ENCODE assay signal across 8 cellular contexts in genomic region chr17:32142857-32143524, GRCh38. TPM values are rescaled to one million over a fixed set of nuclear protein-coding genes. Genes with fewer than 3 reads are reported as not detected.
DNase-seq lines count a peak whose midpoint lies in the region; ATAC-seq and TF ChIP-seq lines count a peak whose summit lies in the region.

No MANE protein-coding gene starts in this region.

- H3K27ac ChIP-seq in SK-N-SH (ENCODE audit: low read depth in 2 of 2, low read length in 1 of 2): peak overlapping the region; percentile 68 to 73

- H3K9me3 ChIP-seq in SK-N-SH: no peaks in the 10 kb centered on the region

- H3K4me2 ChIP-seq in SK-N-SH: peak overlapping the region; percentile 78

- no peak for TF ChIP-seq RAD21 in SK-N-SH (IDR thresholded peaks at IDR 0.05; ENCODE audit: low read length)

- POLR2A ChIA-PET in SK-N-SH (lab: Yijun Ruan, JAX): interaction anchor here (1.9 kb wide), 1 partner anchor 136 kb away, joined by 5 read pairs; the partner anchor contains the start of gene LRRC37B

- ATAC-seq in HG02588 (IDR thresholded peaks at IDR 0.05; ENCODE audit: unreplicated experiment) (no peak), HG03378 (IDR thresholded peaks at IDR 0.05; ENCODE audit: unreplicated experiment) (no peak)

- peaks cover 0 to 3% of the 10 kb centered on the region in 2 experiments; a peak in 1 of 4 replicates for H3K4me1 ChIP-seq in SK-N-SH (ENCODE audit: control insufficient read depth in 1 of 2, insufficient read depth in 2 of 2, low read depth in 1 of 2, low read length in 1 of 2)

- no peaks in the 10 kb centered on the region for H3K36me3 ChIP-seq in GM06990 (ENCODE audit: control insufficient read depth, insufficient read depth, low read length)
- peaks cover 0 to 3% of the 10 kb centered on the region in 2 experiments for H3K36me3 ChIP-seq in SK-N-SH (replicated peaks in 1 of 2; ENCODE audit: control insufficient read depth in 1 of 2, insufficient read depth in 2 of 2, low read length in 1 of 2)
- no peaks in the 10 kb centered on the region for H3K36me3 ChIP-seq in kidney epithelial cell (ENCODE audit: control insufficient read depth, insufficient read depth, low read length)

- DNase-seq in GM06990 (ENCODE audit: extremely low read depth, insufficient read length) (no peak), HuH-7 (ENCODE audit: low spot score) (peak; percentile 57), SK-N-SH (peak; percentile 63), cerebellar cortex (ENCODE audit: low spot score) (peak; percentile 60), kidney epithelial cell (ENCODE audit: low read depth) (no peak)
- DNase-seq in stimulated activated CD4-positive, alpha-beta T cell treated with anti-CD3 and anti-CD28 coated beads, Interleukin-1b, Interleukin-23, amount 100 ng/mL, for 48 hours: peak; percentile 13

- H4K20me1 ChIP-seq in SK-N-SH (ENCODE audit: insufficient read depth): peaks cover 12% of the 10 kb centered on the region; the same call in 1 of the 2 replicates

- TF ChIP-seq EP300 in SK-N-SH (IDR thresholded peaks at IDR 0.05; ENCODE audit: borderline replicate concordance in 1 of 2, low read depth in 1 of 2, low read length in 1 of 2): no peak

- H3F3A ChIP-seq in SK-N-SH (replicated peaks; ENCODE audit: insufficient read depth): peaks cover 4% of the 10 kb centered on the region

- H3K27me3 ChIP-seq in GM06990 (replicated peaks; ENCODE audit: control insufficient read depth, insufficient read depth, low read length) (no peaks in the 10 kb centered on the region), SK-N-SH (ENCODE audit: insufficient read depth) (no peaks in the 10 kb centered on the region), kidney epithelial cell (ENCODE audit: control insufficient read depth, insufficient read depth, low read length) (no peaks in the 10 kb centered on the region)

- H3K4me3 ChIP-seq in GM06990 (replicated peaks; ENCODE audit: low read depth, low read length) (peak overlapping the region; percentile 79), SK-N-SH (ENCODE audit: low read depth in 2 of 2, low read length in 1 of 2) (peak overlapping the region; percentile 68 to 84), kidney epithelial cell (ENCODE audit: low read depth, low read length) (peak overlapping the region; percentile 99)

- H2AFZ ChIP-seq in SK-N-SH (ENCODE audit: low read depth): peak overlapping the region; percentile 80

- H3K9ac ChIP-seq in SK-N-SH: peak overlapping the region; percentile 78; the same call in 1 of the 2 replicates

- CTCF ChIA-PET in SK-N-SH (lab: Yijun Ruan, JAX): interaction anchor here (0.7 to 5.7 kb wide), 10 partner anchors 9 to 177 kb away, joined by 3 to 68 read pairs (median 4); partner anchors contain the start of gene LRRC37B

- H3K79me2 ChIP-seq in SK-N-SH (ENCODE audit: insufficient read depth): peaks cover 53% of the 10 kb centered on the region

- TF ChIP-seq CTCF in GM06990 (IDR thresholded peaks at IDR 0.05; ENCODE audit: insufficient read depth, low read length, poor library complexity, severe bottlenecking) (no peak), SK-N-SH (IDR thresholded peaks at IDR 0.05) (no peak), kidney epithelial cell (IDR thresholded peaks at IDR 0.05; ENCODE audit: insufficient read depth, low read length, poor library complexity, severe bottlenecking) (no peak)

- WGBS in SK-N-SH (ENCODE audit: low lambda C conversion rate): 5% methylated on average over 23 of the region's 23 CpGs

- no peaks in the 10 kb centered on the region for H3K9me2 ChIP-seq in SK-N-SH

TF ChIP-seq in SK-N-SH, 30 proteins besides CTCF, POLR2A, EP300 and RAD21:
- TF ChIP-seq MAX (IDR thresholded peaks at IDR 0.05; ENCODE audit: low read depth) (no peak), POLR2AphosphoS5 (IDR thresholded peaks at IDR 0.05; ENCODE audit: low read depth, low read length) (no peak)

RNA-seq across cellular contexts. Expression of gene RHOT1, which starts 0.7 kb away (rescaled TPM):
- polyA plus RNA-seq in SK-N-SH (2012; rRNA removed): 25.0 and 36.1 TPM in 2 replicates
- 39.7 and 42.9 TPM in 2 replicates for polyA plus RNA-seq in SK-N-SH (2012; cell fraction: cytosol; rRNA removed)
- 11.5 and 30.5 TPM in 2 replicates for polyA plus RNA-seq in SK-N-SH (2012; cell fraction: nucleus; rRNA removed)
- 28.8 and 37.2 TPM in 2 replicates for total RNA-seq in kidney epithelial cell

Comparison
In these comparisons a context has a peak if more than half of its experiments do, and no peak if none do; other contexts are left out.
1. DNase-seq: peak in HuH-7 (single experiment), SK-N-SH (single experiment), cerebellar cortex (single experiment) and stimulated activated CD4-positive, alpha-beta T cell treated with anti-CD3 and anti-CD28 coated beads, Interleukin-1b, Interleukin-23, amount 100 ng/mL, for 48 hours (single experiment); none in GM06990 (single experiment) and kidney epithelial cell (single experiment).
2. Peak in every context shown above with its lines, with median percentiles within 50 percentile points of each other: H3K4me3 ChIP-seq.